In genomic region chr17:7176870-7177209, GRCh38 we compare ENCODE assay signal across 1 cellular context.
TF ChIP-seq lines count a peak whose summit lies in the region.

No MANE protein-coding gene starts in this region.

TF ChIP-seq in H1, 55 proteins besides CTCF, POLR2A, EP300 and RAD21:
- TF ChIP-seq SRF (IDR thresholded peaks at IDR 0.05; ENCODE audit: low read depth, low read length), result peak; percentile 42; the same call in 1 of the 2 replicates
- no peak for TF ChIP-seq TAF7 (optimal IDR thresholded peaks at IDR 0.05; ENCODE audit: borderline replicate concordance, low read depth, low read length)
- TF ChIP-seq, protein P1, sequence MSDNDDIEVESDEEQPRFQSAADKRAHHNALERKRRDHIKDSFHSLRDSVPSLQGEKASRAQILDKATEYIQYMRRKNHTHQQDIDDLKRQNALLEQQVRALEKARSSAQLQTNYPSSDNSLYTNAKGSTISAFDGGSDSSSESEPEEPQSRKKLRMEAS (IDR thresholded peaks at IDR 0.05), result peak; percentile 38; the same call in 1 of the 2 replicates
